Comparison of ENCODE assay signal across 1 cellular context in genomic region chr3:172751188-172751571, GRCh38.
TF ChIP-seq lines count a peak whose summit lies in the region.

No MANE protein-coding gene starts in this region.

TF ChIP-seq in HepG2, 621 proteins besides CTCF, POLR2A, EP300 and RAD21 (continued from another document):
- TF ChIP-seq UBTF (CRISPR knock-in tag; IDR thresholded peaks at IDR 0.05) (0 out of 2 replicates have a peak, but pooled peaks have one; percentile 5), SNAPC4 (CRISPR knock-in tag; IDR thresholded peaks at IDR 0.05) (no peak), STAT5B (CRISPR knock-in tag; IDR thresholded peaks at IDR 0.05) (no peak), ZBTB44 (CRISPR knock-in tag; IDR thresholded peaks at IDR 0.05) (no peak), ZNF441 (CRISPR knock-in tag; IDR thresholded peaks at IDR 0.05; ENCODE audit: borderline replicate concordance) (no peak), PRPF4 (IDR thresholded peaks at IDR 0.05; ENCODE audit: low read depth, low read length, poor library complexity, severe bottlenecking) (no peak), SOX6 (IDR thresholded peaks at IDR 0.05) (no peak), SOX6 (CRISPR knock-in tag; IDR thresholded peaks at IDR 0.05) (no peak), SRSF1 (optimal IDR thresholded peaks at IDR 0.05; ENCODE audit: low read depth, low read length) (no peak), HOXD1 (CRISPR knock-in tag; IDR thresholded peaks at IDR 0.05) (no peak), ZNF615 (CRISPR knock-in tag; IDR thresholded peaks at IDR 0.05; ENCODE audit: borderline replicate concordance) (no peak), ZKSCAN1 (IDR thresholded peaks at IDR 0.05; ENCODE audit: low read length) (no peak), RBAK (CRISPR knock-in tag; IDR thresholded peaks at IDR 0.05) (no peak), ZNF251 (CRISPR knock-in tag; IDR thresholded peaks at IDR 0.05) (no peak), CREM (IDR thresholded peaks at IDR 0.05) (no peak), CREM (CRISPR knock-in tag; IDR thresholded peaks at IDR 0.05) (no peak), ZNF746 (CRISPR knock-in tag; IDR thresholded peaks at IDR 0.05) (no peak), SUZ12 (IDR thresholded peaks at IDR 0.05; ENCODE audit: low read depth, low read length) (no peak), CHD2 (IDR thresholded peaks at IDR 0.05; ENCODE audit: low read depth, low read length) (no peak), RBM39 (IDR thresholded peaks at IDR 0.05; ENCODE audit: low read depth, low read length, poor library complexity, severe bottlenecking) (no peak), AKAP8 (CRISPR knock-in tag; IDR thresholded peaks at IDR 0.05) (no peak), ZNF710 (CRISPR knock-in tag; IDR thresholded peaks at IDR 0.05; ENCODE audit: borderline replicate concordance) (no peak), SP140L (CRISPR knock-in tag; IDR thresholded peaks at IDR 0.05; ENCODE audit: borderline replicate concordance) (0 out of 2 replicates have a peak, but pooled peaks have one; percentile 50), ZNF768 (CRISPR knock-in tag; IDR thresholded peaks at IDR 0.05) (peak; percentile 56; the same call in 1 of the 2 replicates), PRMT3 (CRISPR knock-in tag; IDR thresholded peaks at IDR 0.05; ENCODE audit: borderline replicate concordance, low read depth) (no peak), ZBTB25 (CRISPR knock-in tag; IDR thresholded peaks at IDR 0.05) (no peak), PTBP1 (IDR thresholded peaks at IDR 0.05; ENCODE audit: low read depth, low read length, poor library complexity, severe bottlenecking) (no peak)
